ENCODE assay signal across 11 cellular contexts in genomic region chr4:24067781-24068193, GRCh38.
DNase-seq lines count a peak whose midpoint lies in the region; ATAC-seq, FAIRE-seq and TF ChIP-seq lines count a peak whose summit lies in the region.
"Had no signal": no experiment of that assay in that cellular context is flagged by ENCODE, and none has a peak within 500 bp of the region (broad histone marks: within the 10 kb centered on the region; RNA-seq: fewer than 3 reads in every experiment).

No MANE protein-coding gene starts in this region.

- no peak overlapping the region for H3K9ac ChIP-seq in fibroblast of lung (ENCODE audit: insufficient read depth, low read length)

- ATAC-seq in pancreas (peak; percentile 35 to 80 (median 53)), GM21786 (IDR thresholded peaks at IDR 0.05; ENCODE audit: unreplicated experiment) (no peak), HG03196 (IDR thresholded peaks at IDR 0.05; ENCODE audit: unreplicated experiment) (no peak)
- no peak for ATAC-seq in activated naive CD4-positive, alpha-beta T cell treated with anti-CD3 and anti-CD28 coated beads, Interleukin-2, amount 50 U/mL, for 72 hours

- TF ChIP-seq CTCF in fibroblast of lung (conservative IDR thresholded peaks at IDR 0.05 in 1 of 2, IDR thresholded peaks at IDR 0.05 in 1 of 2; ENCODE audit: low read depth in 1 of 2, low read length in 2 of 2) (no peak), pancreas (IDR thresholded peaks at IDR 0.05) (no peak)

- no peak overlapping the region for H2AFZ ChIP-seq in fibroblast of lung (ENCODE audit: low read length)

- WGBS in pancreas, 2 donors, result 19 to 29% methylated on average over 3 of the region's 3 CpGs

- H3K4me3 ChIP-seq in fibroblast of lung (replicated peaks in 1 of 4; ENCODE audit: control extremely low read depth in 1 of 4, insufficient read depth in 1 of 4, low read depth in 3 of 4, low read length in 4 of 4), result no peak overlapping the region
- H3K4me3 ChIP-seq in pancreas, result no peak overlapping the region

- H3K27ac ChIP-seq in fibroblast of lung (ENCODE audit: insufficient read depth, low read length), result no peak overlapping the region
- no peak overlapping the region for H3K27ac ChIP-seq in pancreas
- H3K27ac ChIP-seq: VCaP had no signal

- DNase-seq in EH (ENCODE audit: low read depth) (peak; percentile 72), RCC 7860 (ENCODE audit: low spot score) (peak; percentile 66), fibroblast of lung (ENCODE audit: low read depth in 2 of 2) (peak; percentile 45 to 80), pancreas (peak in 2 of 6 donors; percentile 14 to 31), 8988T (no peak)
- DNase-seq in activated naive CD4-positive, alpha-beta T cell treated with anti-CD3 and anti-CD28 coated beads, Interleukin-2, amount 50 U/mL, for 72 hours (ENCODE audit: low spot score in 2 of 2), result no peak
- DNase-seq: NCI-H510A treated with DMSO at 0.1 percent for 48 hours had no signal

- H3K36me3 Mint-ChIP-seq in activated naive CD4-positive, alpha-beta T cell treated with anti-CD3 and anti-CD28 coated beads, Interleukin-2, amount 50 U/mL, for 72 hours, result no peaks in the 10 kb centered on the region
- H3K36me3 Mint-ChIP-seq: activated naive CD8-positive, alpha-beta T cell had no signal

- no peaks in the 10 kb centered on the region for H3K4me1 ChIP-seq in fibroblast of lung (ENCODE audit: control insufficient read depth, extremely low read depth, insufficient read depth, low read length)
- no peaks in the 10 kb centered on the region for H3K4me1 ChIP-seq in pancreas

- H3K27me3 ChIP-seq in fibroblast of lung (ENCODE audit: control insufficient read depth, insufficient read depth, low read length) (no peaks in the 10 kb centered on the region), pancreas (no peaks in the 10 kb centered on the region)

- H4K20me1 ChIP-seq in fibroblast of lung (ENCODE audit: control insufficient read depth, extremely low read depth, insufficient read depth, low read length), result no peaks in the 10 kb centered on the region

- no peak overlapping the region for H3K27ac Mint-ChIP-seq in activated naive CD4-positive, alpha-beta T cell treated with anti-CD3 and anti-CD28 coated beads, Interleukin-2, amount 50 U/mL, for 72 hours
- H3K27ac Mint-ChIP-seq: activated naive CD8-positive, alpha-beta T cell had no signal

- H3K4me2 ChIP-seq in fibroblast of lung (ENCODE audit: extremely low read depth, insufficient read depth, low read length), result no peak overlapping the region

- FAIRE-seq in RCC 7860 (lab: Jason Lieb, UNC) (peak; percentile 38), pancreas (lab: Jason Lieb, UNC) (no peak)

- no peaks in the 10 kb centered on the region for H3K9me3 ChIP-seq in fibroblast of lung (ENCODE audit: control insufficient read depth, insufficient read depth, low read depth, low read length)
- H3K9me3 ChIP-seq in pancreas, result no peaks in the 10 kb centered on the region

- H3K9me3 Mint-ChIP-seq in activated naive CD4-positive, alpha-beta T cell treated with anti-CD3 and anti-CD28 coated beads, Interleukin-2, amount 50 U/mL, for 72 hours, result no peaks in the 10 kb centered on the region

- intact Hi-C loops in pancreas (cut with DNase I), result no loop called here

- H3K79me2 ChIP-seq in fibroblast of lung (ENCODE audit: control insufficient read depth, insufficient read depth, low read length), result no peaks in the 10 kb centered on the region

- no peaks in the 10 kb centered on the region for H3K36me3 ChIP-seq in fibroblast of lung (ENCODE audit: control insufficient read depth, insufficient read depth, low read length)
- H3K36me3 ChIP-seq in pancreas, result no peaks in the 10 kb centered on the region

Comparison
In these comparisons a context has a peak if more than half of its experiments do, and no peak if none do; other contexts are left out.
1. DNase-seq: peak in EH (single experiment), RCC 7860 (single experiment) and fibroblast of lung (2 of 2); none in activated naive CD4-positive, alpha-beta T cell treated with anti-CD3 and anti-CD28 coated beads, Interleukin-2, amount 50 U/mL, for 72 hours (0 of 2) and 8988T (single experiment).
2. ATAC-seq: peak in pancreas (4 of 4); none in activated naive CD4-positive, alpha-beta T cell treated with anti-CD3 and anti-CD28 coated beads, Interleukin-2, amount 50 U/mL, for 72 hours (0 of 2), GM21786 (single experiment) and HG03196 (single experiment).